In the genomic region with DNA sequence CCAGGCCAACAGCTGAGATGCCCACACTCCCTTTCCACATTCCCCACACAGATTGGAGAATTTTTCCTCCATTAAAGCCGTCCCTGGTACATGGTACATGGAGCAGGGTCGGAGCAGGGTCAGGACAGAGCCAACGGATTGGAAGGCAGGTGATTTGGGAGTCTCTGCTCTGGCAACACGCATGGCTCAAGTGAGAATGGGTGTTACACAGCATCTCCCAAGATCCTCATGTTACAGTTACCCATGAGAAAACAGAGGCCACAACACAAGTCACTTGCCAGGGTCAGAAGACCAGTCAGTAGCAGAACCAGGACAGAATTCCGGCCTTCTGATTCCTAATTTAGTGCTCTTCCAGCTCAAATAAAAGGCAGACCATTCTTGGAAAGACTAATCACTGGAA, we compare ENCODE assay signal across 16 cellular contexts. TPM values are rescaled to one million over a fixed set of nuclear protein-coding genes. Genes with fewer than 3 reads are reported as not detected.
A peak's percentile ranks its signal among the peaks of the same experiment; 100 is the strongest.
DNase-seq lines count a peak whose midpoint lies in the region; ATAC-seq and TF ChIP-seq lines count a peak whose summit lies in the region.
"Had no signal": no experiment of that assay in that cellular context is flagged by ENCODE, and none has a peak within 500 bp of the region (broad histone marks: within the 10 kb centered on the region; RNA-seq: fewer than 3 reads in every experiment).

No MANE protein-coding gene starts in this region.

- ATAC-seq in right lobe of liver: peak in 2 of 4 donors; percentile 17 to 21
- ATAC-seq in stimulated activated effector memory CD8-positive, alpha-beta T cell treated with anti-CD3 and anti-CD28 coated beads, Interleukin-12 subunit alpha, Interleukin-12 subunit beta, amount 100 ng/mL, for 72 hours: no peak
- no peak for ATAC-seq in HG02798 (IDR thresholded peaks at IDR 0.05; ENCODE audit: poor library complexity, unreplicated experiment)
- no peak for ATAC-seq in GM21515 (IDR thresholded peaks at IDR 0.05; ENCODE audit: unreplicated experiment)

- H3K27ac Mint-ChIP-seq in stimulated activated effector memory CD8-positive, alpha-beta T cell treated with anti-CD3 and anti-CD28 coated beads, Interleukin-12 subunit alpha, Interleukin-12 subunit beta, amount 100 ng/mL, for 72 hours: peak overlapping the region; percentile 45
- H3K27ac Mint-ChIP-seq: neural progenitor cell had no signal

- DNase-seq in HCEC 1CT (peak; percentile 7), right lobe of liver (no peak), germinal center (ENCODE audit: low spot score) (no peak)
- no peak for DNase-seq in stimulated activated effector memory CD8-positive, alpha-beta T cell treated with anti-CD3 and anti-CD28 coated beads, Interleukin-12 subunit alpha, Interleukin-12 subunit beta, amount 100 ng/mL, for 72 hours (ENCODE audit: low spot score in 2 of 2)
- DNase-seq in stimulated activated naive CD4-positive, alpha-beta T cell treated with Interleukin-2 at 50 U/mL for 16 hours (lab: John Stamatoyannopoulos, UW): no peak
- DNase-seq: effector memory CD4-positive, alpha-beta T cell; GDM1; NCI-H1092 treated with DMSO at 0.1 percent for 48 hours; NCI-H82; stimulated activated CD4-positive, alpha-beta T cell treated with anti-CD3 and anti-CD28 coated beads, Interleukin-4, amount 100 ng/mL, for 4 hours had no signal

- H3K36me3 ChIP-seq in right lobe of liver: peaks cover 0 to 4% (median 0%) of the 10 kb centered on the region in 4 donors
- H3K36me3 ChIP-seq: neural progenitor cell had no signal

- no peak overlapping the region for H3K4me3 ChIP-seq in right lobe of liver
- H3K4me3 ChIP-seq: BLaER1 treated with 17β-estradiol and CSF1 and Interleukin-3, amounts not matched to agents 10 nM and 100 nM; neural progenitor cell had no signal

- intact Hi-C loops in right lobe of liver (cut with DNase I): no loop called here

- peaks cover 0 to 35% (median 2%) of the 10 kb centered on the region in 4 donors for H3K4me1 ChIP-seq in right lobe of liver
- H3K4me1 ChIP-seq: neural progenitor cell had no signal

- H3K4me3 Mint-ChIP-seq in stimulated activated effector memory CD8-positive, alpha-beta T cell treated with anti-CD3 and anti-CD28 coated beads, Interleukin-12 subunit alpha, Interleukin-12 subunit beta, amount 100 ng/mL, for 72 hours: no peak overlapping the region
- H3K4me3 Mint-ChIP-seq: neural progenitor cell had no signal

- no peak for TF ChIP-seq POLR2A in right lobe of liver (IDR thresholded peaks at IDR 0.05)

- WGBS in right lobe of liver (ENCODE audit: insufficient coverage, low coverage, low lambda C conversion rate, missing lambda C conversion rate): 94% methylated on average over 2 of the region's 5 CpGs

- H3K27me3 ChIP-seq in right lobe of liver: no peaks in the 10 kb centered on the region
- H3K27me3 ChIP-seq: BLaER1 treated with 17β-estradiol and CSF1 and Interleukin-3, amounts not matched to agents 10 nM and 100 nM; neural progenitor cell had no signal

- no peaks in the 10 kb centered on the region for H3K4me1 Mint-ChIP-seq in stimulated activated effector memory CD8-positive, alpha-beta T cell treated with anti-CD3 and anti-CD28 coated beads, Interleukin-12 subunit alpha, Interleukin-12 subunit beta, amount 100 ng/mL, for 72 hours
- H3K4me1 Mint-ChIP-seq: neural progenitor cell had no signal

- H3K9me3 ChIP-seq in right lobe of liver: no peaks in the 10 kb centered on the region
- H3K9me3 ChIP-seq: BLaER1 treated with 17β-estradiol and CSF1 and Interleukin-3, amounts not matched to agents 10 nM and 100 nM had no signal

- no peaks in the 10 kb centered on the region for H3K9me3 Mint-ChIP-seq in stimulated activated effector memory CD8-positive, alpha-beta T cell treated with anti-CD3 and anti-CD28 coated beads, Interleukin-12 subunit alpha, Interleukin-12 subunit beta, amount 100 ng/mL, for 72 hours
- H3K9me3 Mint-ChIP-seq: neural progenitor cell had no signal

- H3K36me3 Mint-ChIP-seq in stimulated activated effector memory CD8-positive, alpha-beta T cell treated with anti-CD3 and anti-CD28 coated beads, Interleukin-12 subunit alpha, Interleukin-12 subunit beta, amount 100 ng/mL, for 72 hours: peaks cover 27% of the 10 kb centered on the region
- H3K36me3 Mint-ChIP-seq: neural progenitor cell had no signal

- H3K27ac ChIP-seq in cingulate gyrus (ENCODE audit: low read depth, low read length) (peak overlapping the region; percentile 70), right lobe of liver (peak overlapping the region; percentile 44 to 77 (median 46))
- H3K27ac ChIP-seq: BLaER1 treated with 17β-estradiol and CSF1 and Interleukin-3, amounts not matched to agents 10 nM and 100 nM; neural progenitor cell had no signal

- no peak for TF ChIP-seq CTCF in right lobe of liver (IDR thresholded peaks at IDR 0.05)

RNA-seq across cellular contexts. Expression of a gene that starts 7.7 kb away (rescaled TPM):
- total RNA-seq in right lobe of liver: 1,000 to 10,000 TPM in 3 of 6 experiments, 100 to 1,000 TPM in 3; 825 to 1,339 (median 1,089) TPM
- total RNA-seq: HT1080 had no signal

RNA-seq across cellular contexts. Expression of a gene that starts 10.5 kb away (rescaled TPM):
- total RNA-seq in right lobe of liver: 10 to 100 TPM in 1 of 6 experiments, 1 to 10 TPM in 5; 4.0 to 16.3 (median 6.9) TPM

RNA-seq across cellular contexts. Expression of a gene that starts 10.9 kb away (rescaled TPM):
- 10 to 100 TPM; 26.5 to 46.2 (median 30.9) TPM for total RNA-seq in right lobe of liver
